ENCODE assay signal across 28 cellular contexts in genomic region chr1:25651036-25651640, GRCh38. TPM values are rescaled to one million over a fixed set of nuclear protein-coding genes. Genes with fewer than 3 reads are reported as not detected.
DNase-seq lines count a peak whose midpoint lies in the region; ATAC-seq and TF ChIP-seq lines count a peak whose summit lies in the region.
"Had no signal": no experiment of that assay in that cellular context is flagged by ENCODE, and none has a peak within 500 bp of the region (broad histone marks: within the 10 kb centered on the region; RNA-seq: fewer than 3 reads in every experiment).

No MANE protein-coding gene starts in this region.

- H3K36me3 Mint-ChIP-seq in T-helper 17 cell (ENCODE audit: low read depth) (no peaks in the 10 kb centered on the region), endothelial cell (ENCODE audit: low read depth, unreplicated experiment) (peaks cover 7% of the 10 kb centered on the region)
- H3K36me3 Mint-ChIP-seq: IgD-negative memory B cell, neural progenitor cell had no signal

- H3K79me2 ChIP-seq in SK-N-SH (ENCODE audit: insufficient read depth): no peaks in the 10 kb centered on the region

- no peaks in the 10 kb centered on the region for H3K9me3 Mint-ChIP-seq in endothelial cell (ENCODE audit: unreplicated experiment)
- H3K9me3 Mint-ChIP-seq: activated CD4-positive, alpha-beta T cell treated with anti-CD3 and anti-CD28 coated beads, Interleukin-2, amount 10 ng/mL, durations not matched to agents 24 days and 14 days; activated naive CD8-positive, alpha-beta T cell treated with anti-CD3 and anti-CD28 coated beads, Interleukin-2, amount 10 ng/mL, durations not matched to agents 7 days and 5 days; CD4-positive, alpha-beta memory T cell; central memory CD8-positive, alpha-beta T cell; IgD-negative memory B cell; neural progenitor cell had no signal

- H3K36me3 ChIP-seq in SK-N-SH (replicated peaks in 1 of 2; ENCODE audit: control insufficient read depth in 1 of 2, insufficient read depth in 2 of 2, low read length in 1 of 2) (no peaks in the 10 kb centered on the region), sigmoid colon (no peaks in the 10 kb centered on the region)
- H3K36me3 ChIP-seq: neural progenitor cell, thoracic aorta had no signal

- no peak overlapping the region for H2AFZ ChIP-seq in SK-N-SH (ENCODE audit: low read depth)
- H2AFZ ChIP-seq: neural progenitor cell, PC-9 had no signal

- no peaks in the 10 kb centered on the region for H3F3A ChIP-seq in SK-N-SH (replicated peaks; ENCODE audit: insufficient read depth)

- peaks cover 23% of the 10 kb centered on the region for H3K4me1 Mint-ChIP-seq in T-helper 17 cell
- H3K4me1 Mint-ChIP-seq in endothelial cell (ENCODE audit: unreplicated experiment): peaks cover 12% of the 10 kb centered on the region
- H3K4me1 Mint-ChIP-seq: IgD-negative memory B cell had no signal

- TF ChIP-seq EP300 in SK-N-SH (IDR thresholded peaks at IDR 0.05; ENCODE audit: borderline replicate concordance in 1 of 2, low read depth in 1 of 2, low read length in 1 of 2) (no peak), sigmoid colon (IDR thresholded peaks at IDR 0.05) (no peak)

- H3K9ac ChIP-seq in SK-N-SH: no peak overlapping the region
- H3K9ac ChIP-seq: neural progenitor cell had no signal

- H3K27ac ChIP-seq in SK-N-SH (ENCODE audit: low read depth in 2 of 2, low read length in 1 of 2): no peak overlapping the region
- peak overlapping the region in 3 of 4 donors; percentile 20 to 61 (median 56) for H3K27ac ChIP-seq in sigmoid colon
- H3K27ac ChIP-seq: neural progenitor cell, PC-9 had no signal

- WGBS in SK-N-SH (ENCODE audit: low lambda C conversion rate): 58% methylated on average over 6 of the region's 8 CpGs
- 93 to 94% methylated on average over 8 of the region's 8 CpGs for WGBS in sigmoid colon, 2 donors

- ATAC-seq in SK-N-SH treated with all-trans-retinoic acid at 6 μM for 48 hours: no peak; the same call in 2 of the 3 replicates
- no peak for ATAC-seq in T-helper 17 cell
- ATAC-seq: Right ventricle myocardium inferior; stimulated activated naive CD8-positive, alpha-beta T cell treated with anti-CD3 and anti-CD28 coated beads, Interleukin-15, Interleukin-2, amounts not matched to agents 100 U/mL and 50 U/mL, for 24 hours had no signal

- H3K27me3 ChIP-seq in SK-N-SH (ENCODE audit: insufficient read depth) (peaks cover 32% of the 10 kb centered on the region; the same call in 1 of the 2 replicates), sigmoid colon (no peaks in the 10 kb centered on the region)
- H3K27me3 ChIP-seq: neural progenitor cell had no signal

- peak; percentile 7 for DNase-seq in SK-N-SH
- no peak for DNase-seq in T-helper 17 cell
- DNase-seq in iPS-NIHi7 (ENCODE audit: extremely low spot score): peak; percentile 7
- DNase-seq in sigmoid colon: no peak
- DNase-seq in endothelial cell (ENCODE audit: low spot score): no peak
- DNase-seq in NCI-H2029 treated with DMSO at 0.1 percent for 48 hours (lab: John Stamatoyannopoulos, UW): no peak
- no peak for DNase-seq in NCI-H510A (lab: John Stamatoyannopoulos, UW)
- DNase-seq: 8988T; activated CD4-positive, alpha-beta T cell treated with anti-CD3 and anti-CD28 coated beads, Interleukin-2, amount 10 ng/mL, durations not matched to agents 24 days and 14 days; activated effector memory CD4-positive, alpha-beta T cell treated with Interleukin-2 at 50 U/mL for 16 hours; activated naive CD8-positive, alpha-beta T cell treated with anti-CD3 and anti-CD28 coated beads, Interleukin-2, amount 10 ng/mL, durations not matched to agents 7 days and 5 days; CD4-positive, alpha-beta memory T cell; EL; kidney; NCI-H1092; NCI-H1694 treated with DMSO at 0.1 percent for 48 hours; NCI-H2171 treated with DMSO at 0.1 percent for 48 hours; NCI-H524; PC-9; stimulated activated CD4-positive, alpha-beta T cell treated with anti-CD3 and anti-CD28 coated beads, Interleukin-15, amount 100 ng/mL, for 24 hours; stimulated activated naive CD8-positive, alpha-beta T cell treated with anti-CD3 and anti-CD28 coated beads, Interleukin-15, Interleukin-2, amounts not matched to agents 100 U/mL and 50 U/mL, for 24 hours; T1000 had no signal

- TF ChIP-seq RAD21 in SK-N-SH (IDR thresholded peaks at IDR 0.05; ENCODE audit: low read length): no peak

- no peak overlapping the region for H3K4me2 ChIP-seq in SK-N-SH
- H3K4me2 ChIP-seq: neural progenitor cell, PC-9 had no signal

- CTCF ChIA-PET in SK-N-SH (lab: Yijun Ruan, JAX): interaction anchor here (1.2 kb wide), 1 partner anchor 31 kb away, joined by 6 read pairs; no protein-coding TSS in a partner anchor

- H3K9me2 ChIP-seq in SK-N-SH: no peaks in the 10 kb centered on the region

- TF ChIP-seq CTCF in SK-N-SH (IDR thresholded peaks at IDR 0.05) (no peak), sigmoid colon (IDR thresholded peaks at IDR 0.05) (no peak), endothelial cell (IDR thresholded peaks at IDR 0.05; ENCODE audit: unreplicated experiment) (no peak)

- POLR2A ChIA-PET in SK-N-SH (lab: Yijun Ruan, JAX): no interaction called here

- H3K4me3 Mint-ChIP-seq in T-helper 17 cell: no peak overlapping the region
- H3K4me3 Mint-ChIP-seq in endothelial cell (ENCODE audit: unreplicated experiment): no peak overlapping the region
- H3K4me3 Mint-ChIP-seq: activated CD4-positive, alpha-beta T cell treated with anti-CD3 and anti-CD28 coated beads, Interleukin-2, amount 10 ng/mL, durations not matched to agents 24 days and 14 days; activated naive CD8-positive, alpha-beta T cell treated with anti-CD3 and anti-CD28 coated beads, Interleukin-2, amount 10 ng/mL, durations not matched to agents 7 days and 5 days; CD4-positive, alpha-beta memory T cell; central memory CD8-positive, alpha-beta T cell; IgD-negative memory B cell; neural progenitor cell had no signal

- no peaks in the 10 kb centered on the region; a peak in 1 of 4 replicates for H3K4me1 ChIP-seq in SK-N-SH (ENCODE audit: control insufficient read depth in 1 of 2, insufficient read depth in 2 of 2, low read depth in 1 of 2, low read length in 1 of 2)
- H3K4me1 ChIP-seq in sigmoid colon: peaks cover 0 to 51% (median 27%) of the 10 kb centered on the region in 4 donors

- H3K27ac Mint-ChIP-seq in T-helper 17 cell: peak overlapping the region; percentile 73
- no peak overlapping the region for H3K27ac Mint-ChIP-seq in endothelial cell (ENCODE audit: unreplicated experiment)
- H3K27ac Mint-ChIP-seq: activated CD4-positive, alpha-beta T cell treated with anti-CD3 and anti-CD28 coated beads, Interleukin-2, amount 10 ng/mL, durations not matched to agents 24 days and 14 days; activated naive CD8-positive, alpha-beta T cell treated with anti-CD3 and anti-CD28 coated beads, Interleukin-2, amount 10 ng/mL, durations not matched to agents 7 days and 5 days; neural progenitor cell had no signal

- H3K9me3 ChIP-seq in SK-N-SH: no peaks in the 10 kb centered on the region
- H3K9me3 ChIP-seq in T-helper 17 cell (ENCODE audit: control insufficient read depth, low read length, poor library complexity, severe bottlenecking): no peaks in the 10 kb centered on the region
- H3K9me3 ChIP-seq in sigmoid colon: no peaks in the 10 kb centered on the region
- H3K9me3 ChIP-seq: thoracic aorta had no signal

- intact Hi-C loops in sigmoid colon (cut with DNase I): no loop called here

- TF ChIP-seq POLR2A in sigmoid colon (IDR thresholded peaks at IDR 0.05): no peak

- H3K27me3 Mint-ChIP-seq in T-helper 17 cell (no peaks in the 10 kb centered on the region), endothelial cell (ENCODE audit: unreplicated experiment) (peaks cover 7% of the 10 kb centered on the region)
- H3K27me3 Mint-ChIP-seq: activated naive CD8-positive, alpha-beta T cell treated with anti-CD3 and anti-CD28 coated beads, Interleukin-2, amount 10 ng/mL, durations not matched to agents 7 days and 5 days; CD4-positive, alpha-beta memory T cell; central memory CD8-positive, alpha-beta T cell had no signal

- H3K4me3 ChIP-seq in SK-N-SH (ENCODE audit: low read depth in 2 of 2, low read length in 1 of 2) (no peak overlapping the region), sigmoid colon (no peak overlapping the region)
- H3K4me3 ChIP-seq: neural progenitor cell, PC-9, thoracic aorta had no signal

- H4K20me1 ChIP-seq in SK-N-SH (ENCODE audit: insufficient read depth): no peaks in the 10 kb centered on the region

TF ChIP-seq in SK-N-SH, 30 proteins besides CTCF, POLR2A, EP300 and RAD21:
- TF ChIP-seq SIN3A (IDR thresholded peaks at IDR 0.05; ENCODE audit: borderline replicate concordance, low read depth, low read length) (no peak), TAF1 (IDR thresholded peaks at IDR 0.05; ENCODE audit: borderline replicate concordance, low read depth, low read length) (no peak)

TF ChIP-seq in SK-N-SH treated with all-trans-retinoic acid at 6 μM for 48 hours, 23 proteins besides CTCF, POLR2A, EP300 and RAD21 (continues in another document):
- TF ChIP-seq SNAI2 (CRISPR knock-in tag; IDR thresholded peaks at IDR 0.05) (no peak), TOX (CRISPR knock-in tag; IDR thresholded peaks at IDR 0.05; ENCODE audit: borderline replicate concordance) (no peak), ZFP3 (CRISPR knock-in tag; IDR thresholded peaks at IDR 0.05) (no peak), ZNF70 (CRISPR knock-in tag; IDR thresholded peaks at IDR 0.05) (no peak), CSDC2 (CRISPR knock-in tag; IDR thresholded peaks at IDR 0.05) (no peak), CREB5 (CRISPR knock-in tag; IDR thresholded peaks at IDR 0.05; ENCODE audit: low read depth) (no peak), ARNTL (CRISPR knock-in tag; IDR thresholded peaks at IDR 0.05; ENCODE audit: borderline replicate concordance, low read depth) (no peak), ZC3H10 (CRISPR knock-in tag; IDR thresholded peaks at IDR 0.05) (no peak), BACH2 (CRISPR knock-in tag; IDR thresholded peaks at IDR 0.05; ENCODE audit: borderline replicate concordance) (no peak), TCF4 (CRISPR knock-in tag; IDR thresholded peaks at IDR 0.05; ENCODE audit: borderline replicate concordance) (no peak)

RNA-seq across cellular contexts. Expression of gene MAN1C1, which starts 34.5 kb away (rescaled TPM):
- polyA plus RNA-seq in SK-N-SH (2012; rRNA removed) (0.20 and 0.26 TPM in 2 replicates), sigmoid colon (1 to 10 TPM in 2 of 3 donors, under 1 TPM in 1; 0.69 to 7.4 (median 3.6) TPM)
- polyA plus RNA-seq in SK-N-SH (2012; cell fraction: cytosol; rRNA removed): 0.21 and 0.32 TPM in 2 replicates
- polyA plus RNA-seq in SK-N-SH (2012; cell fraction: nucleus; rRNA removed): 0.25 and 0.27 TPM in 2 replicates
- total RNA-seq in T-helper 17 cell (10 to 100 TPM; 16.9 to 27.3 TPM), sigmoid colon (10 to 100 TPM; 12.8 to 32.1 (median 22.9) TPM), endothelial cell (ENCODE audit: unreplicated experiment) (29.1 TPM)

Comparison
In these comparisons a context has a peak if more than half of its experiments do, and no peak if none do; other contexts are left out.
1. DNase-seq: peak in SK-N-SH (single experiment) and iPS-NIHi7 (single experiment); none in T-helper 17 cell (0 of 3), sigmoid colon (single experiment), endothelial cell (single experiment), NCI-H2029 treated with DMSO at 0.1 percent for 48 hours (single experiment) and NCI-H510A (single experiment).
2. H3K27ac ChIP-seq: peak in sigmoid colon (3 of 4); none in SK-N-SH (0 of 2).